14 cellular contexts compared by ENCODE assay signal in genomic region chr1:185063719-185064118, GRCh38. TPM values are rescaled to one million over a fixed set of nuclear protein-coding genes. Genes with fewer than 3 reads are reported as not detected.
A peak's percentile ranks its signal among the peaks of the same experiment; 100 is the strongest.
DNase-seq lines count a peak whose midpoint lies in the region; ATAC-seq and TF ChIP-seq lines count a peak whose summit lies in the region.
"Had no signal": no experiment of that assay in that cellular context is flagged by ENCODE, and none has a peak within 500 bp of the region (broad histone marks: within the 10 kb centered on the region; RNA-seq: fewer than 3 reads in every experiment).

No MANE protein-coding gene starts in this region.

- no peak for DNase-seq in activated T-cell treated with anti-CD3 and anti-CD28 coated beads, Interleukin-2, amount 50 U/mL, for 24 hours
- no peak for DNase-seq in activated T-cell treated with anti-CD3 and anti-CD28 coated beads for 4 hours
- peak; percentile 96 for DNase-seq in NCI-H82 (lab: John Stamatoyannopoulos, UW)
- no peak for DNase-seq in memory B cell (ENCODE audit: low spot score in 2 of 2)
- DNase-seq in progenitor cell of endocrine pancreas (ENCODE audit: low spot score, unreplicated experiment) = no peak
- no peak for DNase-seq in NCI-H510A treated with DMSO at 0.1 percent for 48 hours (lab: John Stamatoyannopoulos, UW)
- no peak for DNase-seq in SKM-1 treated with dmso at 0.1 percent for 144 hours (lab: John Stamatoyannopoulos, UW; ENCODE audit: unreplicated experiment)
- DNase-seq: Caco-2; CD8-positive, alpha-beta memory T cell; DMS 273 treated with DMSO at 0.1 percent for 48 hours; DMS79; EL had no signal

- no peak overlapping the region for H3K4me3 Mint-ChIP-seq in activated T-cell treated with anti-CD3 and anti-CD28 coated beads, Interleukin-2, amount 50 U/mL, for 24 hours
- no peak overlapping the region for H3K4me3 Mint-ChIP-seq in memory B cell
- no peak overlapping the region for H3K4me3 Mint-ChIP-seq in progenitor cell of endocrine pancreas (ENCODE audit: low read depth)
- H3K4me3 Mint-ChIP-seq: CD8-positive, alpha-beta memory T cell had no signal

- peak overlapping the region; percentile 23 for H3K27ac Mint-ChIP-seq in activated T-cell treated with anti-CD3 and anti-CD28 coated beads, Interleukin-2, amount 50 U/mL, for 24 hours
- H3K27ac Mint-ChIP-seq in memory B cell (peak overlapping the region; percentile 75), progenitor cell of endocrine pancreas (peak overlapping the region; percentile 13)

- ATAC-seq in memory B cell (ENCODE audit: low read depth) (no peak), HG03045 (IDR thresholded peaks at IDR 0.05; ENCODE audit: unreplicated experiment) (no peak)
- ATAC-seq: HCT116 had no signal

- peaks cover 43% of the 10 kb centered on the region for H3K36me3 Mint-ChIP-seq in activated T-cell treated with anti-CD3 and anti-CD28 coated beads, Interleukin-2, amount 50 U/mL, for 24 hours (ENCODE audit: low read depth)
- peaks cover 17% of the 10 kb centered on the region for H3K36me3 Mint-ChIP-seq in memory B cell
- H3K36me3 Mint-ChIP-seq in progenitor cell of endocrine pancreas (ENCODE audit: insufficient read depth) = peaks cover 18% of the 10 kb centered on the region

- peaks cover 75% of the 10 kb centered on the region for H3K4me1 Mint-ChIP-seq in activated T-cell treated with anti-CD3 and anti-CD28 coated beads, Interleukin-2, amount 50 U/mL, for 24 hours (ENCODE audit: low read depth)
- H3K4me1 Mint-ChIP-seq in memory B cell (peaks cover 52% of the 10 kb centered on the region), progenitor cell of endocrine pancreas (ENCODE audit: low read depth) (peaks cover 7% of the 10 kb centered on the region)

- H3K9me3 Mint-ChIP-seq in activated T-cell treated with anti-CD3 and anti-CD28 coated beads, Interleukin-2, amount 50 U/mL, for 24 hours = no peaks in the 10 kb centered on the region
- no peaks in the 10 kb centered on the region for H3K9me3 Mint-ChIP-seq in memory B cell
- peaks cover 12% of the 10 kb centered on the region for H3K9me3 Mint-ChIP-seq in progenitor cell of endocrine pancreas (ENCODE audit: low read depth)
- H3K9me3 Mint-ChIP-seq: CD8-positive, alpha-beta memory T cell had no signal

- H3K27me3 Mint-ChIP-seq in activated T-cell treated with anti-CD3 and anti-CD28 coated beads, Interleukin-2, amount 50 U/mL, for 24 hours = no peaks in the 10 kb centered on the region
- no peaks in the 10 kb centered on the region for H3K27me3 Mint-ChIP-seq in memory B cell
- no peaks in the 10 kb centered on the region for H3K27me3 Mint-ChIP-seq in progenitor cell of endocrine pancreas
- H3K27me3 Mint-ChIP-seq: CD8-positive, alpha-beta memory T cell had no signal

- no peak for TF ChIP-seq CTCF in progenitor cell of endocrine pancreas (IDR thresholded peaks at IDR 0.05; ENCODE audit: unreplicated experiment)

RNA-seq across cellular contexts. Expression of gene RNF2, which starts 18.4 kb away (rescaled TPM):
- total RNA-seq in progenitor cell of endocrine pancreas = 35.1 and 37.5 TPM in 2 replicates

Comparison
In these comparisons a context has a peak if more than half of its experiments do, and no peak if none do; other contexts are left out.
1. H3K27ac Mint-ChIP-seq: peak in every context shown above with its lines; median percentile 75 in memory B cell; 23 in activated T-cell treated with anti-CD3 and anti-CD28 coated beads, Interleukin-2, amount 50 U/mL, for 24 hours; 13 in progenitor cell of endocrine pancreas.